ENCODE assay signal across 8 cellular contexts in genomic region chr1:202888507-202889360, GRCh38.
DNase-seq lines count a peak whose midpoint lies in the region; ATAC-seq and TF ChIP-seq lines count a peak whose summit lies in the region.

Gene RABIF (minus strand): TSS chr1:202889149. CDS start chr1:202889098, 51 bp downstream.

- peak; percentile 51 for TF ChIP-seq CTCF in choroid plexus epithelial cell (conservative IDR thresholded peaks at IDR 0.05; ENCODE audit: low read depth, low read length)

- TF ChIP-seq POLR2A in GM19193 (IDR thresholded peaks at IDR 0.05; ENCODE audit: extremely low read depth, insufficient read depth, insufficient read length) = peak; percentile 98

- peak within 1 kb of the TSS; percentile 89 for H3K4me3 ChIP-seq in choroid plexus epithelial cell (ENCODE audit: low read depth, low read length)

- ATAC-seq in HG03439 (IDR thresholded peaks at IDR 0.05; ENCODE audit: unreplicated experiment) = peak; percentile 89

- DNase-seq in Ammon's horn (ENCODE audit: low spot score) (peak; percentile 97), NCI-H510A treated with DMSO at 0.1 percent for 48 hours (lab: John Stamatoyannopoulos, UW) (peak; percentile 98), choroid plexus epithelial cell (ENCODE audit: low read depth) (peak; percentile 95), kidney tubule cell (ENCODE audit: low spot score) (peak; percentile 96)
- DNase-seq in activated CD4-positive, alpha-beta T cell treated with anti-CD3 and anti-CD28 coated beads for 24 hours (ENCODE audit: low read depth in 2 of 2) = peak; percentile 94 to 95
- DNase-seq in stimulated activated CD4-positive, alpha-beta T cell treated with anti-CD3 and anti-CD28 coated beads, Interleukin-1b, Interleukin-23, amount 100 ng/mL, for 24 hours (ENCODE audit: low read depth in 4 of 4, low spot score in 1 of 4) = peak; percentile 88 to 95 (median 90)

Comparison
In these comparisons a context has a peak if more than half of its experiments do, and no peak if none do; other contexts are left out.
1. Peak in every context shown above with its lines: DNase-seq, ATAC-seq and H3K4me3 ChIP-seq.